ENCODE assay signal across 23 cellular contexts in genomic region chr10:24452030-24452429, GRCh38.
"Had no signal": no experiment of that assay in that cellular context is flagged by ENCODE, and none has a peak within 500 bp of the region (broad histone marks: within the 10 kb centered on the region; RNA-seq: fewer than 3 reads in every experiment).

No MANE protein-coding gene starts in this region.

- DNase-seq: activated CD4-positive, alpha-beta T cell treated with anti-CD3 and anti-CD28 coated beads for 48 hours; activated CD8-positive, alpha-beta memory T cell treated with anti-CD3 and anti-CD28 coated beads, Interleukin-2, amount 10 ng/mL, durations not matched to agents 7 days and 5 days; activated CD8-positive, alpha-beta T cell treated with anti-CD3 and anti-CD28 coated beads for 36 hours; activated naive CD4-positive, alpha-beta T cell treated with Interleukin-2 at 50 U/mL for 16 hours; activated naive CD8-positive, alpha-beta T cell treated with anti-CD3 and anti-CD28 coated beads for 36 hours; activated T-cell treated with anti-CD3 and anti-CD28 coated beads for 4 hours; colonic mucosa; dorsolateral prefrontal cortex; heart right ventricle; naive B cell; nucleus accumbens; right lobe of liver; small intestine; stimulated activated CD4-positive, alpha-beta T cell treated with anti-CD3 and anti-CD28 coated beads, Interleukin-15, amount 100 ng/mL, for 24 hours; stimulated activated CD8-positive, alpha-beta memory T cell treated with anti-CD3 and anti-CD28 coated beads, Interleukin-4, amount 100 ng/mL, for 48 hours; stimulated activated naive B cell treated with anti-CD40 and anti-IgM and Interleukin-4, amounts not matched to agents 10 μg/mL and 1 μg/mL and 100 μg/mL, for 72 hours; testis; trophoblast cell; uterus had no signal

- H3K27ac ChIP-seq: colonic mucosa, right lobe of liver, testis, uterus had no signal

- H3K36me3 ChIP-seq: colonic mucosa, esophagus muscularis mucosa, gastroesophageal sphincter, heart right ventricle, right lobe of liver, uterus had no signal

- H3K27me3 ChIP-seq: colonic mucosa, esophagus muscularis mucosa, gastroesophageal sphincter, heart right ventricle, right lobe of liver, testis, uterus had no signal

- H3K9me3 ChIP-seq: colonic mucosa, esophagus muscularis mucosa, gastroesophageal sphincter, heart right ventricle, right lobe of liver, testis, uterus had no signal

- ATAC-seq: activated CD8-positive, alpha-beta memory T cell treated with anti-CD3 and anti-CD28 coated beads, Interleukin-2, amount 10 ng/mL, durations not matched to agents 7 days and 5 days; activated CD8-positive, alpha-beta T cell treated with anti-CD3 and anti-CD28 coated beads for 36 hours; gastroesophageal sphincter; left lobe of liver; stimulated activated naive B cell treated with anti-CD40 and anti-IgM and Interleukin-4, amounts not matched to agents 10 μg/mL and 1 μg/mL and 100 μg/mL, for 72 hours had no signal

- H3K4me1 ChIP-seq: uterus had no signal

- H3K4me3 ChIP-seq: colonic mucosa, esophagus muscularis mucosa, gastroesophageal sphincter, lung, right lobe of liver, testis, uterus had no signal
